11 cellular contexts compared by ENCODE assay signal in genomic region chr11:113237261-113237660, GRCh38.
"Had no signal": no experiment of that assay in that cellular context is flagged by ENCODE, and none has a peak within 500 bp of the region (broad histone marks: within the 10 kb centered on the region; RNA-seq: fewer than 3 reads in every experiment).

No MANE protein-coding gene starts in this region.

- H3K4me3 ChIP-seq: GM23248, GM23338, HAP-1 had no signal

- FAIRE-seq: H1, H54 had no signal

- ATAC-seq: GM23338, HCT116 had no signal

- H3K36me3 ChIP-seq: HAP-1 had no signal

- H3K9me3 ChIP-seq: HAP-1 had no signal

- H3K4me2 ChIP-seq: GM23338 had no signal

- H3K27ac ChIP-seq: GM23248 had no signal

- DNase-seq: GM23248, GOT3, H7, H9, HCEC 1CT, HFFc6 had no signal

- H3K4me1 ChIP-seq: HAP-1 had no signal
